12 cellular contexts compared by ENCODE assay signal in genomic region chr2:111162718-111163331, GRCh38. TPM values are rescaled to one million over a fixed set of nuclear protein-coding genes. Genes with fewer than 3 reads are reported as not detected.
A peak's percentile ranks its signal among the peaks of the same experiment; 100 is the strongest.
DNase-seq lines count a peak whose midpoint lies in the region; ATAC-seq, FAIRE-seq and TF ChIP-seq lines count a peak whose summit lies in the region.
"Had no signal": no experiment of that assay in that cellular context is flagged by ENCODE, and none has a peak within 500 bp of the region (broad histone marks: within the 10 kb centered on the region; RNA-seq: fewer than 3 reads in every experiment).

No MANE protein-coding gene starts in this region.

- no peak overlapping the region for H3T11ph ChIP-seq in H9 (ENCODE audit: low read length)

- H3K27ac ChIP-seq in H9 (ENCODE audit: insufficient read length, low read depth, low read length): no peak overlapping the region
- no peak overlapping the region for H3K27ac ChIP-seq in lower lobe of right lung
- H3K27ac ChIP-seq: breast epithelium, testis had no signal

- no peak overlapping the region for H3K4ac ChIP-seq in H9 (ENCODE audit: low read depth, low read length)

- TF ChIP-seq CTCF in BE2C (IDR thresholded peaks at IDR 0.05; ENCODE audit: low read depth, low read length) (no peak), H9 (conservative IDR thresholded peaks at IDR 0.05) (no peak), lower lobe of right lung (IDR thresholded peaks at IDR 0.05) (no peak)

- no peak overlapping the region for H2AFZ ChIP-seq in H9 (ENCODE audit: low read length)

- H3K56ac ChIP-seq in H9 (ENCODE audit: insufficient read length, low read depth, low read length): no peak overlapping the region

- H3K4me1 ChIP-seq in BE2C (peaks cover 19% of the 10 kb centered on the region), H9 (ENCODE audit: insufficient read depth, low read length) (peaks cover 4% of the 10 kb centered on the region; the same call in 1 of the 2 replicates), lower lobe of right lung (peaks cover 26% of the 10 kb centered on the region)
- H3K4me1 ChIP-seq: testis had no signal

- WGBS in H9 (ENCODE audit: extremely low coverage, insufficient read length, low lambda C conversion rate): no CpG with 5 or more reads among the region's 12 CpGs

- no peaks in the 10 kb centered on the region for H3K79me1 ChIP-seq in H9 (ENCODE audit: insufficient read depth, low read depth, low read length, poor library complexity, severe bottlenecking)

- H3K36me3 ChIP-seq in BE2C: peaks cover 5% of the 10 kb centered on the region
- H3K36me3 ChIP-seq in lower lobe of right lung: peaks cover 41% of the 10 kb centered on the region
- H3K36me3 ChIP-seq: breast epithelium had no signal

- H3K9me3 Mint-ChIP-seq in H9: no peaks in the 10 kb centered on the region
- H3K9me3 Mint-ChIP-seq: CD4-positive, alpha-beta memory T cell had no signal

- H4K5ac ChIP-seq in H9 (ENCODE audit: insufficient read length, low read depth, low read length): no peak overlapping the region

- H3K27me3 Mint-ChIP-seq in H9 (ENCODE audit: low read depth): no peaks in the 10 kb centered on the region; the same call in 1 of the 2 replicates

- no peak overlapping the region for H2BK12ac ChIP-seq in H9 (ENCODE audit: insufficient read length, low read depth, low read length)

- no peak overlapping the region for H3K4me3 Mint-ChIP-seq in H9

- H3K4me2 ChIP-seq in H9 (ENCODE audit: insufficient read depth, insufficient read length, low read length): no peak overlapping the region

- DNase-seq in BE2C: peak; percentile 17
- no peak for DNase-seq in H9
- DNase-seq in amniotic epithelial cell (ENCODE audit: low read depth): peak; percentile 33
- DNase-seq in lower lobe of right lung: no peak
- DNase-seq in AG08395 (ENCODE audit: low spot score): no peak
- no peak for DNase-seq in HTR-8/SVneo (ENCODE audit: insufficient read length, low spot score)
- DNase-seq: testis had no signal

- H3K79me2 ChIP-seq in H9 (ENCODE audit: insufficient read depth, low read length): no peaks in the 10 kb centered on the region

- H3K23ac ChIP-seq in H9 (ENCODE audit: insufficient read length, low read depth, low read length): no peak overlapping the region

- H2BK5ac ChIP-seq in H9 (ENCODE audit: insufficient read length, low read length): no peak overlapping the region

- ATAC-seq in lower lobe of right lung: peak; percentile 5 to 48
- ATAC-seq in HG03095 (IDR thresholded peaks at IDR 0.05; ENCODE audit: unreplicated experiment): no peak
- ATAC-seq in GM18519 (IDR thresholded peaks at IDR 0.05; ENCODE audit: low FRiP score, unreplicated experiment): no peak

- H2BK20ac ChIP-seq in H9 (ENCODE audit: low read depth, low read length, poor library complexity, severe bottlenecking): no peak overlapping the region

- H3K4me1 Mint-ChIP-seq in H9: peaks cover 34 to 39% of the 10 kb centered on the region in 2 experiments

- H3K4me3 ChIP-seq in BE2C (ENCODE audit: low read depth, low read length) (no peak overlapping the region), lower lobe of right lung (no peak overlapping the region)
- H3K4me3 ChIP-seq: breast epithelium, testis had no signal

- H3K27me3 ChIP-seq in BE2C (no peaks in the 10 kb centered on the region), H9 (ENCODE audit: insufficient read depth, low read length) (no peaks in the 10 kb centered on the region), lower lobe of right lung (ENCODE audit: low read depth) (no peaks in the 10 kb centered on the region)
- H3K27me3 ChIP-seq: breast epithelium, testis had no signal

- no peak overlapping the region for H2BK120ac ChIP-seq in H9 (ENCODE audit: low read depth, low read length, poor library complexity, severe bottlenecking)

- no peak for FAIRE-seq in HTR-8/SVneo (lab: Jason Lieb, UNC)
- FAIRE-seq: frontal cortex had no signal

- H2AK5ac ChIP-seq in H9 (ENCODE audit: insufficient read length, low read length): no peak overlapping the region

- intact Hi-C loops in lower lobe of right lung (cut with DNase I): no loop called here

- no peak overlapping the region for H3K14ac ChIP-seq in H9 (ENCODE audit: insufficient read depth, low read length)

- no peaks in the 10 kb centered on the region for H4K20me1 ChIP-seq in H9 (ENCODE audit: control insufficient read depth, insufficient read depth, insufficient read length)

- no peak overlapping the region for H2BK15ac ChIP-seq in H9 (ENCODE audit: low read depth, low read length)

- H4K91ac ChIP-seq in H9 (ENCODE audit: insufficient read length, low read depth, low read length): no peak overlapping the region

- H3K9me3 ChIP-seq in BE2C: no peaks in the 10 kb centered on the region
- H3K9me3 ChIP-seq in H9 (ENCODE audit: control insufficient read depth, low read depth, low read length): no peaks in the 10 kb centered on the region
- H3K9me3 ChIP-seq in lower lobe of right lung: no peaks in the 10 kb centered on the region
- H3K9me3 ChIP-seq: breast epithelium, testis had no signal

- no peaks in the 10 kb centered on the region for H3K23me2 ChIP-seq in H9 (ENCODE audit: insufficient read length, low read depth, low read length, poor library complexity, severe bottlenecking)

- H3K9ac ChIP-seq in H9 (ENCODE audit: extremely low read depth, insufficient read length, low read length): no peak overlapping the region

- H4K8ac ChIP-seq in H9 (replicated peaks; ENCODE audit: insufficient read length, low read depth, low read length): no peak overlapping the region

- peaks cover 15 to 60% (median 56%) of the 10 kb centered on the region in 3 experiments; a peak in 6 of 7 replicates for H3K36me3 Mint-ChIP-seq in H9 (ENCODE audit: insufficient read depth in 1 of 3, low read depth in 3 of 3)

- no peak overlapping the region for H3K18ac ChIP-seq in H9 (ENCODE audit: insufficient read length, low read depth, low read length)

- H3K27ac Mint-ChIP-seq in H9: peak overlapping the region; percentile 13 to 77 (median 77); a peak in 3 of 7 replicates

RNA-seq across cellular contexts. Expression of gene BCL2L11, which starts 42.1 kb away (rescaled TPM):
- 9.3 TPM for polyA plus RNA-seq in BE2C (2012; ENCODE audit: insufficient read depth, insufficient read length, low read depth)
- total RNA-seq in H9 (2021) (18.9 and 21.2 TPM in 2 replicates), lower lobe of right lung (23.7 TPM)

Comparison
In these comparisons a context has a peak if more than half of its experiments do, and no peak if none do; other contexts are left out.
1. DNase-seq: peak in BE2C (single experiment) and amniotic epithelial cell (single experiment); none in H9 (single experiment), lower lobe of right lung (single experiment), AG08395 (single experiment) and HTR-8/SVneo (single experiment).
2. ATAC-seq: peak in lower lobe of right lung (2 of 2); none in HG03095 (single experiment) and GM18519 (single experiment).